9 cellular contexts compared by ENCODE assay signal in the genomic region with DNA sequence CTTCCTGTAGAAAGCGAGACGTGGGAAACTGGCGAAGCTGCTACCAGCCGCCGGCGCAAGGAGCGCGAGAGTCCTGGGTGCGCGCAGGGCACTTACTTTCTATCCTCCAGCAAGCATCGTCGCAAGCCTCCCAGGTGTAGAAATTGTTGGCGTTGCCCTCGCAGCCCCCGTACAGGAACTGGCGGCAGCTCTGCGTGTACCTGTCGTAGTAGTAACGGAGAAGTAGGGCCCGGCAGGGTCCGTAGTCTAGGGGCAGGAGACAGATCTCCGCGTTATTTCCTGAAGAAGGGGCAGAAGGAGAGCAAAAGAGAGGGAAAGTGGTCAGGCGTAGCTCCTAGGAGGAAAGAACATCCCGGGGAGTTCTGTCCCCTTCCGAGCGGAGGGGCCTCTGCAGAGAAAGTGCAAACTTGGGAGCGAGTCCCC. TPM values are rescaled to one million over a fixed set of nuclear protein-coding genes. Genes with fewer than 3 reads are reported as not detected.
DNase-seq lines count a peak whose midpoint lies in the region; ATAC-seq and TF ChIP-seq lines count a peak whose summit lies in the region.
"Had no signal": no experiment of that assay in that cellular context is flagged by ENCODE, and none has a peak within 500 bp of the region (broad histone marks: within the 10 kb centered on the region; RNA-seq: fewer than 3 reads in every experiment).

No MANE protein-coding gene starts in this region.

- no peaks in the 10 kb centered on the region for H3K9me2 ChIP-seq in OCI-LY1 (ENCODE audit: low read depth, low read length)

- H3K9me3 ChIP-seq in HAP-1 (no peaks in the 10 kb centered on the region), OCI-LY1 (ENCODE audit: low read length) (no peaks in the 10 kb centered on the region)

- no peak overlapping the region for H2AFZ ChIP-seq in OCI-LY1 (ENCODE audit: low read length)

- no peaks in the 10 kb centered on the region for H3K9me3 Mint-ChIP-seq in endothelial cell (ENCODE audit: unreplicated experiment)

- peak overlapping the region; percentile 30 for H3K4me3 ChIP-seq in HAP-1
- peak overlapping the region; percentile 64 for H3K4me3 ChIP-seq in OCI-LY1 (ENCODE audit: low read depth, low read length, poor library complexity, severe bottlenecking)

- H3K9ac ChIP-seq in OCI-LY1 (ENCODE audit: low read length), result peak overlapping the region; percentile 45; the same call in 1 of the 2 replicates

- H3K27me3 Mint-ChIP-seq in endothelial cell (ENCODE audit: unreplicated experiment), result peaks cover 3% of the 10 kb centered on the region

- TF ChIP-seq CTCF in GM13976 (IDR thresholded peaks at IDR 0.05; ENCODE audit: borderline replicate concordance, control extremely low read depth, extremely low read depth, insufficient read depth, missing control alignments) (no peak), OCI-LY1 (IDR thresholded peaks at IDR 0.05; ENCODE audit: low read length) (no peak; the same call in 1 of the 2 replicates), endothelial cell (IDR thresholded peaks at IDR 0.05; ENCODE audit: unreplicated experiment) (no peak)

- no peak overlapping the region for H3K27ac Mint-ChIP-seq in endothelial cell (ENCODE audit: unreplicated experiment)

- in situ Hi-C loops in GM13976 (cut with MboI; ENCODE audit: low sequenced_read_pairs, unreplicated experiment), result no loop called here
- in situ Hi-C loops in HAP-1 (cut with MboI; ENCODE audit: low sequenced_read_pairs), result no loop called here

- H3K27me3 ChIP-seq in HAP-1 (ENCODE audit: low read depth), result peaks cover 39% of the 10 kb centered on the region
- no peaks in the 10 kb centered on the region for H3K27me3 ChIP-seq in OCI-LY1 (ENCODE audit: insufficient read depth, low read length)

- no peak overlapping the region for H3K27ac ChIP-seq in OCI-LY1 (ENCODE audit: low read depth, low read length, poor library complexity, severe bottlenecking)

- H3K4me1 ChIP-seq in HAP-1, result no peaks in the 10 kb centered on the region
- peaks cover 20% of the 10 kb centered on the region for H3K4me1 ChIP-seq in OCI-LY1 (ENCODE audit: insufficient read depth, low read length, severe bottlenecking)

- H3K4me3 Mint-ChIP-seq in endothelial cell (ENCODE audit: unreplicated experiment), result peak overlapping the region; percentile 94

- H3K36me3 Mint-ChIP-seq in endothelial cell (ENCODE audit: low read depth, unreplicated experiment), result peaks cover 5% of the 10 kb centered on the region

- H3K4me1 Mint-ChIP-seq in endothelial cell (ENCODE audit: unreplicated experiment), result peaks cover 10% of the 10 kb centered on the region

- no peaks in the 10 kb centered on the region for H4K20me1 ChIP-seq in OCI-LY1 (ENCODE audit: insufficient read depth, low read length)

- H3K4me2 ChIP-seq in OCI-LY1 (ENCODE audit: low read length), result peak overlapping the region; percentile 82

- ATAC-seq in GM18517 (IDR thresholded peaks at IDR 0.05; ENCODE audit: unreplicated experiment) (no peak), HG03139 (IDR thresholded peaks at IDR 0.05; ENCODE audit: unreplicated experiment) (no peak)

- no peaks in the 10 kb centered on the region for H3F3A ChIP-seq in OCI-LY1 (ENCODE audit: insufficient read depth, low read length)

- DNase-seq in GM13976 (ENCODE audit: low spot score) (peak; percentile 37), HAP-1 (ENCODE audit: low spot score in 2 of 2) (peak in 1 of 2 experiments; percentile 27), endothelial cell (ENCODE audit: low spot score) (peak; percentile 36), myocyte (ENCODE audit: low read depth) (peak; percentile 58), OCI-M1 (lab: John Stamatoyannopoulos, UW) (no peak)

- H3K36me3 ChIP-seq in HAP-1 (replicated peaks) (no peaks in the 10 kb centered on the region), OCI-LY1 (ENCODE audit: insufficient read depth, low read length) (no peaks in the 10 kb centered on the region)

- no peaks in the 10 kb centered on the region for H3K79me2 ChIP-seq in OCI-LY1 (ENCODE audit: insufficient read depth, low read length)

RNA-seq across cellular contexts. Expression of a gene that starts 0.5 kb away (rescaled TPM):
- total RNA-seq in endothelial cell (ENCODE audit: unreplicated experiment) (1.9 TPM), myocyte (3.6 and 13.9 TPM in 2 replicates)
- 2.4 TPM for polyA plus RNA-seq in myocyte (2012)

RNA-seq across cellular contexts. Expression of a gene that starts 16.3 kb away (rescaled TPM):
- total RNA-seq in endothelial cell (ENCODE audit: unreplicated experiment) (not detected), myocyte (1.3 TPM in 1 of 2 replicates, not detected in the other)
- polyA plus RNA-seq in myocyte (2012), result 0.16 TPM
- total RNA-seq: subcutaneous adipose tissue had no signal

RNA-seq across cellular contexts. Expression of a gene that starts 31.5 kb away (rescaled TPM):
- total RNA-seq in endothelial cell (ENCODE audit: unreplicated experiment) (133 TPM), myocyte (16.8 and 18.1 TPM in 2 replicates)
- polyA plus RNA-seq in myocyte (2012), result 41.0 TPM
